16 cellular contexts compared by ENCODE assay signal in genomic region chr5:108387756-108388155, GRCh38. TPM values are rescaled to one million over a fixed set of nuclear protein-coding genes. Genes with fewer than 3 reads are reported as not detected.
DNase-seq lines count a peak whose midpoint lies in the region; ATAC-seq, FAIRE-seq and TF ChIP-seq lines count a peak whose summit lies in the region.
"Had no signal": no experiment of that assay in that cellular context is flagged by ENCODE, and none has a peak within 500 bp of the region (broad histone marks: within the 10 kb centered on the region; RNA-seq: fewer than 3 reads in every experiment).

No MANE protein-coding gene starts in this region.

- no peaks in the 10 kb centered on the region for H3K36me3 ChIP-seq in pancreas
- H3K36me3 ChIP-seq: BLaER1 had no signal

- TF ChIP-seq POLR2A in GM18505 (IDR thresholded peaks at IDR 0.05; ENCODE audit: borderline replicate concordance, extremely low read depth, insufficient read depth, insufficient read length), result no peak

- FAIRE-seq in pancreas (lab: Jason Lieb, UNC) (no peak), frontal cortex (lab: Jason Lieb, UNC) (no peak)
- FAIRE-seq: GM19239 had no signal

- no peaks in the 10 kb centered on the region for H3K9me3 ChIP-seq in pancreas
- H3K9me3 ChIP-seq: BLaER1 had no signal

- 29 to 31% methylated on average over 3 of the region's 3 CpGs for WGBS in pancreas, 2 donors

- no peak overlapping the region for H3K4me3 ChIP-seq in pancreas
- H3K4me3 ChIP-seq: BLaER1, GM23248 had no signal

- intact Hi-C loops in left ventricle myocardium superior (cut with micrococcal nuclease), result no loop called here
- intact Hi-C loops in Right ventricle myocardium inferior (cut with DNase I), result no loop called here
- intact Hi-C loops in pancreas (cut with DNase I), result no loop called here

- ATAC-seq in left ventricle myocardium superior (peak; percentile 50), Right ventricle myocardium inferior (no peak), pancreas (peak in 3 of 4 donors; percentile 38 to 63 (median 45)), GM18505 (IDR thresholded peaks at IDR 0.05; ENCODE audit: unreplicated experiment) (no peak), GM19455 (IDR thresholded peaks at IDR 0.05; ENCODE audit: unreplicated experiment) (no peak)

- no peaks in the 10 kb centered on the region for H3K27me3 ChIP-seq in pancreas
- H3K27me3 ChIP-seq: BLaER1 had no signal

- DNase-seq in left ventricle myocardium superior (peak; percentile 33), Right ventricle myocardium inferior (ENCODE audit: missing footprints) (no peak), astrocyte of the hippocampus (ENCODE audit: low read depth, low spot score) (peak; percentile 21), pancreas (peak in 1 of 6 donors; percentile 17), frontal cortex (ENCODE audit: low spot score in 2 of 2) (no peak)
- DNase-seq: 8988T; CD4-positive, alpha-beta memory T cell; DMS153; DMS79; GF-D8; GM23248; HCEC 1CT had no signal

- H3K4me1 ChIP-seq in pancreas, result peaks cover 0 to 5% (median 4%) of the 10 kb centered on the region in 3 donors

- H3K27ac ChIP-seq in pancreas, result no peak overlapping the region
- H3K27ac ChIP-seq: BLaER1 had no signal

- TF ChIP-seq CTCF in pancreas (IDR thresholded peaks at IDR 0.05), result no peak

RNA-seq across cellular contexts. Expression of gene FBXL17, which starts 5.9 kb away (rescaled TPM):
- 45.1 TPM for total RNA-seq in left ventricle myocardium superior
- total RNA-seq in Right ventricle myocardium inferior, result 43.6 TPM
- total RNA-seq in pancreas, result 10 to 100 TPM in 2 of 6 donors, 1 to 10 TPM in 4; 6.4 to 11.1 (median 8.7) TPM
- polyA plus RNA-seq in pancreas, result 1 to 10 TPM; 4.2 to 7.0 TPM
- 55.4 TPM for total RNA-seq in frontal cortex

Comparison
In these comparisons a context has a peak if more than half of its experiments do, and no peak if none do; other contexts are left out.
1. ATAC-seq: peak in left ventricle myocardium superior (single experiment) and pancreas (3 of 4); none in Right ventricle myocardium inferior (single experiment), GM18505 (single experiment) and GM19455 (single experiment).
2. DNase-seq: peak in left ventricle myocardium superior (single experiment) and astrocyte of the hippocampus (single experiment); none in Right ventricle myocardium inferior (single experiment) and frontal cortex (0 of 2).